In the genomic region with DNA sequence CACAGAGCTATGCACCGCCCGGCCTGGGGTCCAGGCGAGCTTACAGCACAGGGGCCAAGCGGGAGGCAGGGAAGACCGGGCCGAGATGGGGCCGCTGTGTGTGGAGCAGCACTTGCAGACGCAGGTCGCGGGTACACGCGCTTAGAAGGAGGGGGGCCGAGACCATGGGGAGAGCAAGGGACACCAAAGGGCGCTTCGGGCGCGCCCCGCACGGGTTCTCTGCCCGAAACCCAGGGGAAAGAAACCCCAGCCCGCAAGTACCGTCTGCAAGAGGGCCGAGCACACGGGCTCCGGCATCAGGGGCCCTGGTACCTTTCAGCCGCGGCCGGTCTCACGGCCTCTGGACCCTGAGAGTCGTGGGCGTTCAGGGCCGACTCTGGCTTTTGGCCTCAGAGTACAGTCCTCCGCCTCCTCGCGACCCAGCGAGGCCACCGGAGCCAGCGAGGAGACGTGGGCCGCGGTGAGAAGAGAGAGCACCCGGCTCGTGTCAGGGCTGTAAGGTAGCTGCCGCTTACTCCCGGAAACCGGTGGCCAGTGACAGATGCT, we compare ENCODE assay signal across 1 cellular context.
TF ChIP-seq lines count a peak whose summit lies in the region.

No MANE protein-coding gene starts in this region.

TF ChIP-seq in SK-N-SH treated with all-trans-retinoic acid at 6 μM for 48 hours, 23 proteins besides CTCF, POLR2A, EP300 and RAD21 (continued from another document):
- no peak for TF ChIP-seq GLIS3 (CRISPR knock-in tag; IDR thresholded peaks at IDR 0.05)
- no peak for TF ChIP-seq ZFP3 (CRISPR knock-in tag; IDR thresholded peaks at IDR 0.05)
- TF ChIP-seq ZFP30 (CRISPR knock-in tag; IDR thresholded peaks at IDR 0.05) = no peak
- TF ChIP-seq OSR1 (CRISPR knock-in tag; IDR thresholded peaks at IDR 0.05) = no peak
- TF ChIP-seq ISL1 (CRISPR knock-in tag; IDR thresholded peaks at IDR 0.05) = no peak
- no peak for TF ChIP-seq PPARA (CRISPR knock-in tag; IDR thresholded peaks at IDR 0.05; ENCODE audit: borderline replicate concordance)
- no peak for TF ChIP-seq TOX (CRISPR knock-in tag; IDR thresholded peaks at IDR 0.05; ENCODE audit: borderline replicate concordance)
- TF ChIP-seq TSHZ2 (CRISPR knock-in tag; IDR thresholded peaks at IDR 0.05) = no peak
- TF ChIP-seq, protein P1, sequence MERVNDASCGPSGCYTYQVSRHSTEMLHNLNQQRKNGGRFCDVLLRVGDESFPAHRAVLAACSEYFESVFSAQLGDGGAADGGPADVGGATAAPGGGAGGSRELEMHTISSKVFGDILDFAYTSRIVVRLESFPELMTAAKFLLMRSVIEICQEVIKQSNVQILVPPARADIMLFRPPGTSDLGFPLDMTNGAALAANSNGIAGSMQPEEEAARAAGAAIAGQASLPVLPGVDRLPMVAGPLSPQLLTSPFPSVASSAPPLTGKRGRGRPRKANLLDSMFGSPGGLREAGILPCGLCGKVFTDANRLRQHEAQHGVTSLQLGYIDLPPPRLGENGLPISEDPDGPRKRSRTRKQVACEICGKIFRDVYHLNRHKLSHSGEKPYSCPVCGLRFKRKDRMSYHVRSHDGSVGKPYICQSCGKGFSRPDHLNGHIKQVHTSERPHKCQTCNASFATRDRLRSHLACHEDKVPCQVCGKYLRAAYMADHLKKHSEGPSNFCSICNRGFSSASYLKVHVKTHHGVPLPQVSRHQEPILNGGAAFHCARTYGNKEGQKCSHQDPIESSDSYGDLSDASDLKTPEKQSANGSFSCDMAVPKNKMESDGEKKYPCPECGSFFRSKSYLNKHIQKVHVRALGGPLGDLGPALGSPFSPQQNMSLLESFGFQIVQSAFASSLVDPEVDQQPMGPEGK (CRISPR knock-in tag; IDR thresholded peaks at IDR 0.05; ENCODE audit: borderline replicate concordance) = no peak
- no peak for TF ChIP-seq ZNF8 (CRISPR knock-in tag; IDR thresholded peaks at IDR 0.05)
- no peak for TF ChIP-seq ESRRG (CRISPR knock-in tag; IDR thresholded peaks at IDR 0.05)
- TF ChIP-seq, protein P2, sequence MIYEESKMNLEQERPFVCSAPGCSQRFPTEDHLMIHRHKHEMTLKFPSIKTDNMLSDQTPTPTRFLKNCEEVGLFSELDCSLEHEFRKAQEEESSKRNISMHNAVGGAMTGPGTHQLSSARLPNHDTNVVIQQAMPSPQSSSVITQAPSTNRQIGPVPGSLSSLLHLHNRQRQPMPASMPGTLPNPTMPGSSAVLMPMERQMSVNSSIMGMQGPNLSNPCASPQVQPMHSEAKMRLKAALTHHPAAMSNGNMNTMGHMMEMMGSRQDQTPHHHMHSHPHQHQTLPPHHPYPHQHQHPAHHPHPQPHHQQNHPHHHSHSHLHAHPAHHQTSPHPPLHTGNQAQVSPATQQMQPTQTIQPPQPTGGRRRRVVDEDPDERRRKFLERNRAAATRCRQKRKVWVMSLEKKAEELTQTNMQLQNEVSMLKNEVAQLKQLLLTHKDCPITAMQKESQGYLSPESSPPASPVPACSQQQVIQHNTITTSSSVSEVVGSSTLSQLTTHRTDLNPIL (CRISPR knock-in tag; IDR thresholded peaks at IDR 0.05; ENCODE audit: low read depth) = no peak
